In genomic region chr6:46014054-46014453, GRCh38 we compare ENCODE assay signal across 14 cellular contexts. TPM values are rescaled to one million over a fixed set of nuclear protein-coding genes. Genes with fewer than 3 reads are reported as not detected.
DNase-seq lines count a peak whose midpoint lies in the region; ATAC-seq and TF ChIP-seq lines count a peak whose summit lies in the region.
"Had no signal": no experiment of that assay in that cellular context is flagged by ENCODE, and none has a peak within 500 bp of the region (broad histone marks: within the 10 kb centered on the region; RNA-seq: fewer than 3 reads in every experiment).

No MANE protein-coding gene starts in this region.

- no peaks in the 10 kb centered on the region for H3K9me2 ChIP-seq in hepatocyte (replicated peaks; ENCODE audit: insufficient read depth)

- H4K20me1 ChIP-seq in hepatocyte (ENCODE audit: insufficient read depth, poor library complexity, severe bottlenecking), result no peaks in the 10 kb centered on the region

- no peak for DNase-seq in T-helper 17 cell
- no peak for DNase-seq in hepatocyte (ENCODE audit: low spot score)
- DNase-seq in retina, result peak; percentile 4
- DNase-seq in NK-92 treated with Interleukin-12 subunit alpha and Interleukin-12 subunit beta, amount 100 ng/mL, for 24 hours (lab: John Stamatoyannopoulos, UW), result no peak
- DNase-seq in T1000 (lab: John Stamatoyannopoulos, UW), result no peak
- DNase-seq: NCI-H2171; stimulated activated CD4-positive, alpha-beta T cell treated with anti-CD3 and anti-CD28 coated beads, Interleukin-2, amount 100 ng/mL, for 48 hours; tibial artery had no signal

- peak; percentile 67 for ATAC-seq in T-helper 17 cell
- no peak for ATAC-seq in GM21447 (IDR thresholded peaks at IDR 0.05; ENCODE audit: unreplicated experiment)
- no peak for ATAC-seq in HG02798 (IDR thresholded peaks at IDR 0.05; ENCODE audit: poor library complexity, unreplicated experiment)

- H3K9ac ChIP-seq in ES-I3 (ENCODE audit: low read depth, low read length), result peak overlapping the region; percentile 61; the same call in 1 of the 2 replicates

- peaks cover 59% of the 10 kb centered on the region for H3K4me1 Mint-ChIP-seq in T-helper 17 cell

- H3K27me3 Mint-ChIP-seq in T-helper 17 cell, result peaks cover 8% of the 10 kb centered on the region

- no peaks in the 10 kb centered on the region for H3K79me2 ChIP-seq in hepatocyte

- H3K4me2 ChIP-seq in hepatocyte, result peak overlapping the region; percentile 96

- H3K4me1 ChIP-seq in ES-I3 (ENCODE audit: insufficient read depth, low read length) (peaks cover 13% of the 10 kb centered on the region; the same call in 1 of the 2 replicates), hepatocyte (ENCODE audit: insufficient read depth) (peaks cover 16% of the 10 kb centered on the region)

- TF ChIP-seq CTCF in hepatocyte (IDR thresholded peaks at IDR 0.05; ENCODE audit: poor library complexity), result no peak

- H3K36me3 Mint-ChIP-seq in T-helper 17 cell (ENCODE audit: low read depth), result no peaks in the 10 kb centered on the region

- H3K9me3 ChIP-seq in ES-I3 (ENCODE audit: control insufficient read depth, insufficient read depth, low read length) (no peaks in the 10 kb centered on the region; the same call in 1 of the 2 replicates), T-helper 17 cell (ENCODE audit: control insufficient read depth, low read length, poor library complexity, severe bottlenecking) (no peaks in the 10 kb centered on the region), hepatocyte (ENCODE audit: low read depth) (no peaks in the 10 kb centered on the region)
- H3K9me3 ChIP-seq: mucosa of descending colon, tibial artery had no signal

- 78% methylated on average over 2 of the region's 2 CpGs for WGBS in hepatocyte (ENCODE audit: low lambda C conversion rate, missing lambda C conversion rate)

- peak overlapping the region; percentile 98 for H3K27ac Mint-ChIP-seq in T-helper 17 cell

- no peak overlapping the region for H2AFZ ChIP-seq in hepatocyte

- H3K4me3 Mint-ChIP-seq in T-helper 17 cell, result peak overlapping the region; percentile 94

- H3K27ac ChIP-seq in hepatocyte, result peak overlapping the region; percentile 93
- H3K27ac ChIP-seq: tibial artery, VCaP had no signal

- H3K36me3 ChIP-seq in ES-I3 (ENCODE audit: insufficient read depth, low read length) (no peaks in the 10 kb centered on the region), hepatocyte (replicated peaks; ENCODE audit: insufficient read depth, low read depth) (no peaks in the 10 kb centered on the region)
- H3K36me3 ChIP-seq: tibial artery had no signal

- no peak overlapping the region for H3K4me3 ChIP-seq in hepatocyte

- H3K27me3 ChIP-seq in hepatocyte, result peaks cover 25% of the 10 kb centered on the region

RNA-seq across cellular contexts. Expression of gene CLIC5, which starts 1.6 kb away (rescaled TPM):
- total RNA-seq in T-helper 17 cell, result 10 to 100 TPM in 1 of 2 donors, 1 to 10 TPM in 1; 7.2 to 10.1 TPM
- total RNA-seq in hepatocyte, result 12.1 and 12.9 TPM in 2 replicates
- 6.0 and 10.1 TPM in 2 replicates for polyA plus RNA-seq in hepatocyte
- total RNA-seq: RPMI7951 had no signal
